ENCODE assay signal across 10 cellular contexts in genomic region chrX:136200466-136200865, GRCh38. TPM values are rescaled to one million over a fixed set of nuclear protein-coding genes. Genes with fewer than 3 reads are reported as not detected.
DNase-seq lines count a peak whose midpoint lies in the region; ATAC-seq, FAIRE-seq and TF ChIP-seq lines count a peak whose summit lies in the region.
"Had no signal": no experiment of that assay in that cellular context is flagged by ENCODE, and none has a peak within 500 bp of the region (broad histone marks: within the 10 kb centered on the region; RNA-seq: fewer than 3 reads in every experiment).

No MANE protein-coding gene starts in this region.

- DNase-seq in MCF 10A (ENCODE audit: unreplicated experiment) = peak; percentile 52
- no peak for DNase-seq in breast epithelium (ENCODE audit: low spot score in 2 of 2)
- peak; percentile 30 for DNase-seq in SW480 (ENCODE audit: low spot score)
- no peak for DNase-seq in left ventricle myocardium inferior
- no peak for DNase-seq in SHP77 treated with DMSO at 0.1 percent for 48 hours (lab: John Stamatoyannopoulos, UW)
- no peak for DNase-seq in urothelium cell line (ENCODE audit: low spot score)
- DNase-seq: retina had no signal

- no peak for FAIRE-seq in urothelium cell line (lab: Jason Lieb, UNC)

- ATAC-seq in GM19035 (IDR thresholded peaks at IDR 0.05; ENCODE audit: unreplicated experiment) = no peak
- ATAC-seq in HG03108 (IDR thresholded peaks at IDR 0.05; ENCODE audit: unreplicated experiment) = no peak

- H3K4me3 Mint-ChIP-seq in MCF 10A (ENCODE audit: unreplicated experiment) = no peak overlapping the region
- H3K4me3 Mint-ChIP-seq: activated naive CD8-positive, alpha-beta T cell had no signal

- intact Hi-C loops in MCF 10A (cut with micrococcal nuclease) = loop anchor here (1.0 kb wide), 1 partner anchor 34 kb away; no protein-coding TSS in a partner anchor
- intact Hi-C loops in breast epithelium (cut with DNase I; ENCODE audit: low total_unique reads) = no loop called here
- intact Hi-C loops in left ventricle myocardium inferior (cut with micrococcal nuclease) = no loop called here

- CTCF ChIA-PET in MCF 10A (lab: Yijun Ruan, JAX) = interaction anchor here (1.0 to 1.6 kb wide), 7 partner anchors 23 to 173 kb away, joined by 3 to 5 read pairs (median 4); no protein-coding TSS in a partner anchor

- POLR2A ChIA-PET in MCF 10A (lab: Yijun Ruan, JAX) = interaction anchor here (1.2 to 2.8 kb wide), 2 partner anchors 16 to 24 kb away, joined by 3 to 9 read pairs; no protein-coding TSS in a partner anchor

- H3K27me3 Mint-ChIP-seq in MCF 10A (ENCODE audit: insufficient read depth, unreplicated experiment) = peaks cover 73% of the 10 kb centered on the region
- H3K27me3 Mint-ChIP-seq: activated naive CD8-positive, alpha-beta T cell had no signal

- no peaks in the 10 kb centered on the region for H3K36me3 Mint-ChIP-seq in MCF 10A (ENCODE audit: insufficient read depth, unreplicated experiment)
- H3K36me3 Mint-ChIP-seq: activated naive CD8-positive, alpha-beta T cell had no signal

- H3K4me1 Mint-ChIP-seq in MCF 10A (ENCODE audit: insufficient read depth, unreplicated experiment) = peaks cover 9% of the 10 kb centered on the region

- BruUV-seq in MCF 10A (replicated peaks; lab: Mats Ljungman, UMichigan) = no TSS peak

- H3K36me3 ChIP-seq in breast epithelium = no peaks in the 10 kb centered on the region
- no peaks in the 10 kb centered on the region for H3K36me3 ChIP-seq in left ventricle myocardium inferior

- H3K4me3 ChIP-seq in breast epithelium = no peak overlapping the region
- H3K4me3 ChIP-seq in left ventricle myocardium inferior = peak overlapping the region; percentile 57

- H3K27ac ChIP-seq in breast epithelium (no peak overlapping the region), left ventricle myocardium inferior (replicated peaks) (peak overlapping the region; percentile 87)

- peaks cover 0 to 35% of the 10 kb centered on the region in 2 donors for H3K27me3 ChIP-seq in breast epithelium
- H3K27me3 ChIP-seq in left ventricle myocardium inferior (ENCODE audit: low read depth) = no peaks in the 10 kb centered on the region

- H3K9me3 Mint-ChIP-seq in MCF 10A (ENCODE audit: unreplicated experiment) = no peaks in the 10 kb centered on the region

- H3K27ac Mint-ChIP-seq in MCF 10A (ENCODE audit: low read depth, unreplicated experiment) = no peak overlapping the region
- H3K27ac Mint-ChIP-seq: activated naive CD8-positive, alpha-beta T cell had no signal

- no peak for TF ChIP-seq POLR2A in breast epithelium (IDR thresholded peaks at IDR 0.05)

- H3K4me1 ChIP-seq in breast epithelium (no peaks in the 10 kb centered on the region), left ventricle myocardium inferior (peaks cover 82% of the 10 kb centered on the region)

- peak; percentile 34 for TF ChIP-seq CTCF in MCF 10A (IDR thresholded peaks at IDR 0.05; ENCODE audit: unreplicated experiment)
- TF ChIP-seq CTCF in breast epithelium (IDR thresholded peaks at IDR 0.05) = no peak
- peak; percentile 52 for TF ChIP-seq CTCF in left ventricle myocardium inferior (IDR thresholded peaks at IDR 0.05; ENCODE audit: borderline replicate concordance)

- H3K9me3 ChIP-seq in breast epithelium (no peaks in the 10 kb centered on the region), left ventricle myocardium inferior (replicated peaks) (no peaks in the 10 kb centered on the region)

RNA-seq across cellular contexts. Expression of gene MAP7D3, which starts 50.7 kb away (rescaled TPM):
- total RNA-seq in MCF 10A (2022) (18.0 and 21.1 TPM in 2 replicates), breast epithelium (10 to 100 TPM; 10.5 to 48.5 (median 19.3) TPM), left ventricle myocardium inferior (13.8 TPM)

RNA-seq across cellular contexts. Expression of gene FHL1, which starts 53.1 kb away (rescaled TPM):
- total RNA-seq in MCF 10A (2022) (16.6 and 19.4 TPM in 2 replicates), breast epithelium (1,000 to 10,000 TPM in 1 of 3 donors, 100 to 1,000 TPM in 2; 299 to 1,250 (median 654) TPM), left ventricle myocardium inferior (1,867 TPM)

Comparison
In these comparisons a context has a peak if more than half of its experiments do, and no peak if none do; other contexts are left out.
1. DNase-seq: peak in MCF 10A (single experiment) and SW480 (single experiment); none in breast epithelium (0 of 2), left ventricle myocardium inferior (single experiment), SHP77 treated with DMSO at 0.1 percent for 48 hours (single experiment) and urothelium cell line (single experiment).
2. CTCF ChIP-seq: peak in MCF 10A (single experiment) and left ventricle myocardium inferior (single experiment); none in breast epithelium (0 of 3).
3. RNA of gene FHL1, which starts 53.1 kb away (total RNA-seq): 1,867 TPM in left ventricle myocardium inferior (single experiment) and 299 to 1,250 TPM in breast epithelium; 16.6 to 19.4 TPM in MCF 10A; every median in the first group is over 10 times any median in the second.